In genomic region chr5:77645158-77645994, GRCh38 we compare ENCODE assay signal across 8 cellular contexts. TPM values are rescaled to one million over a fixed set of nuclear protein-coding genes. Genes with fewer than 3 reads are reported as not detected.
DNase-seq lines count a peak whose midpoint lies in the region; ATAC-seq and TF ChIP-seq lines count a peak whose summit lies in the region.

No MANE protein-coding gene starts in this region.

- TF ChIP-seq POLR2A in thyroid gland (IDR thresholded peaks at IDR 0.05) = no peak

- H3K4me3 ChIP-seq in BE2C (ENCODE audit: low read depth, low read length) (peak overlapping the region; percentile 53), OCI-LY1 (ENCODE audit: low read depth, low read length, poor library complexity, severe bottlenecking) (peak overlapping the region; percentile 42), astrocyte of the cerebellum (ENCODE audit: low read depth, low read length) (no peak overlapping the region), liver (ENCODE audit: low read depth in 1 of 3, low read length in 3 of 3) (peak overlapping the region in 1 of 3 donors; percentile 49), thyroid gland (replicated peaks in 1 of 3) (no peak overlapping the region)

- TF ChIP-seq CTCF in BE2C (IDR thresholded peaks at IDR 0.05; ENCODE audit: low read depth, low read length) (peak; percentile 29; the same call in 1 of the 2 replicates), OCI-LY1 (IDR thresholded peaks at IDR 0.05; ENCODE audit: low read length) (peak; percentile 24; the same call in 1 of the 2 replicates), astrocyte of the cerebellum (IDR thresholded peaks at IDR 0.05; ENCODE audit: low read depth, low read length, missing control alignments) (peak; percentile 21), liver (IDR thresholded peaks at IDR 0.05; ENCODE audit: low read depth, low read length, missing input control) (peak; percentile 55), thyroid gland (IDR thresholded peaks at IDR 0.05) (peak in 3 of 6 experiments; percentile 52 to 68 (median 53))

- ATAC-seq in GM18867 (IDR thresholded peaks at IDR 0.05; ENCODE audit: unreplicated experiment) = peak; percentile 80
- ATAC-seq in HG02763 (IDR thresholded peaks at IDR 0.05; ENCODE audit: unreplicated experiment) = no peak

- no peaks in the 10 kb centered on the region for H3K9me2 ChIP-seq in OCI-LY1 (ENCODE audit: low read depth, low read length)

- no peaks in the 10 kb centered on the region for H3F3A ChIP-seq in OCI-LY1 (ENCODE audit: insufficient read depth, low read length)

- H3K4me2 ChIP-seq in OCI-LY1 (ENCODE audit: low read length) = peak overlapping the region; percentile 66

- H3K36me3 ChIP-seq in BE2C (no peaks in the 10 kb centered on the region), OCI-LY1 (ENCODE audit: insufficient read depth, low read length) (no peaks in the 10 kb centered on the region), liver (ENCODE audit: control insufficient read depth in 4 of 4, insufficient read depth in 3 of 4, low read depth in 1 of 4, low read length in 3 of 4) (no peaks in the 10 kb centered on the region), thyroid gland (no peaks in the 10 kb centered on the region)

- in situ Hi-C loops in astrocyte of the cerebellum (cut with HindIII; ENCODE audit: low sequenced_read_pairs) = no loop called here

- H3K79me2 ChIP-seq in OCI-LY1 (ENCODE audit: insufficient read depth, low read length) = no peaks in the 10 kb centered on the region

- H3K4me1 ChIP-seq in BE2C (no peaks in the 10 kb centered on the region; the same call in 1 of the 2 replicates), OCI-LY1 (ENCODE audit: insufficient read depth, low read length, severe bottlenecking) (peaks cover 2% of the 10 kb centered on the region), liver (ENCODE audit: control insufficient read depth in 4 of 4, insufficient read depth in 4 of 4, low read length in 3 of 4) (peaks cover 4 to 19% (median 12%) of the 10 kb centered on the region in 4 donors), thyroid gland (peaks cover 0 to 17% of the 10 kb centered on the region in 2 donors)

- H3K9ac ChIP-seq in OCI-LY1 (ENCODE audit: low read length) = no peak overlapping the region
- H3K9ac ChIP-seq in liver (ENCODE audit: low read depth in 1 of 2, low read length in 2 of 2) = no peak overlapping the region

- TF ChIP-seq RAD21 in liver (IDR thresholded peaks at IDR 0.05) = peak in 1 of 2 donors; percentile 39

- intact Hi-C loops in thyroid gland (cut with DNase I) = no loop called here

- 2% methylated on average over 80 of the region's 80 CpGs for WGBS in liver
- WGBS in thyroid gland, 2 donors = 3% methylated on average over 43 to 48 of the region's 80 CpGs

- H3K27ac ChIP-seq in OCI-LY1 (ENCODE audit: low read depth, low read length, poor library complexity, severe bottlenecking) = no peak overlapping the region
- H3K27ac ChIP-seq in liver (ENCODE audit: low read depth in 1 of 2, low read length in 2 of 2) = no peak overlapping the region
- H3K27ac ChIP-seq in thyroid gland = no peak overlapping the region

- H3K9me3 ChIP-seq in BE2C (no peaks in the 10 kb centered on the region), OCI-LY1 (ENCODE audit: low read length) (no peaks in the 10 kb centered on the region), liver (ENCODE audit: control insufficient read depth in 4 of 4, low read length in 3 of 4) (peaks cover 0 to 3% (median 0%) of the 10 kb centered on the region in 4 donors), thyroid gland (no peaks in the 10 kb centered on the region)

- H3K27me3 ChIP-seq in BE2C = peaks cover 81% of the 10 kb centered on the region
- no peaks in the 10 kb centered on the region for H3K27me3 ChIP-seq in OCI-LY1 (ENCODE audit: insufficient read depth, low read length)
- peaks cover 5 to 39% (median 22%) of the 10 kb centered on the region in 4 donors for H3K27me3 ChIP-seq in liver (ENCODE audit: control insufficient read depth in 4 of 4, insufficient read depth in 4 of 4, low read length in 3 of 4)
- peaks cover 51% of the 10 kb centered on the region for H3K27me3 ChIP-seq in thyroid gland

- no peaks in the 10 kb centered on the region for H4K20me1 ChIP-seq in OCI-LY1 (ENCODE audit: insufficient read depth, low read length)

- H2AFZ ChIP-seq in OCI-LY1 (ENCODE audit: low read length) = no peak overlapping the region

- DNase-seq in BE2C (peak; percentile 74), astrocyte of the cerebellum (ENCODE audit: low read depth) (no peak), thyroid gland (peak; percentile 40 to 42), HCEC 1CT (no peak)

TF ChIP-seq in liver, 16 proteins besides CTCF, POLR2A, EP300 and RAD21:
- TF ChIP-seq FOXA1 (IDR thresholded peaks at IDR 0.05) (no peak), SP1 (IDR thresholded peaks at IDR 0.05) (no peak), HNF4G (IDR thresholded peaks at IDR 0.05) (no peak), FOXA2 (IDR thresholded peaks at IDR 0.05) (no peak), GABPA (IDR thresholded peaks at IDR 0.05 in 1 of 2, conservative IDR thresholded peaks at IDR 0.05 in 1 of 2) (no peak), YY1 (IDR thresholded peaks at IDR 0.05) (no peak)
- TF ChIP-seq, protein P1, sequence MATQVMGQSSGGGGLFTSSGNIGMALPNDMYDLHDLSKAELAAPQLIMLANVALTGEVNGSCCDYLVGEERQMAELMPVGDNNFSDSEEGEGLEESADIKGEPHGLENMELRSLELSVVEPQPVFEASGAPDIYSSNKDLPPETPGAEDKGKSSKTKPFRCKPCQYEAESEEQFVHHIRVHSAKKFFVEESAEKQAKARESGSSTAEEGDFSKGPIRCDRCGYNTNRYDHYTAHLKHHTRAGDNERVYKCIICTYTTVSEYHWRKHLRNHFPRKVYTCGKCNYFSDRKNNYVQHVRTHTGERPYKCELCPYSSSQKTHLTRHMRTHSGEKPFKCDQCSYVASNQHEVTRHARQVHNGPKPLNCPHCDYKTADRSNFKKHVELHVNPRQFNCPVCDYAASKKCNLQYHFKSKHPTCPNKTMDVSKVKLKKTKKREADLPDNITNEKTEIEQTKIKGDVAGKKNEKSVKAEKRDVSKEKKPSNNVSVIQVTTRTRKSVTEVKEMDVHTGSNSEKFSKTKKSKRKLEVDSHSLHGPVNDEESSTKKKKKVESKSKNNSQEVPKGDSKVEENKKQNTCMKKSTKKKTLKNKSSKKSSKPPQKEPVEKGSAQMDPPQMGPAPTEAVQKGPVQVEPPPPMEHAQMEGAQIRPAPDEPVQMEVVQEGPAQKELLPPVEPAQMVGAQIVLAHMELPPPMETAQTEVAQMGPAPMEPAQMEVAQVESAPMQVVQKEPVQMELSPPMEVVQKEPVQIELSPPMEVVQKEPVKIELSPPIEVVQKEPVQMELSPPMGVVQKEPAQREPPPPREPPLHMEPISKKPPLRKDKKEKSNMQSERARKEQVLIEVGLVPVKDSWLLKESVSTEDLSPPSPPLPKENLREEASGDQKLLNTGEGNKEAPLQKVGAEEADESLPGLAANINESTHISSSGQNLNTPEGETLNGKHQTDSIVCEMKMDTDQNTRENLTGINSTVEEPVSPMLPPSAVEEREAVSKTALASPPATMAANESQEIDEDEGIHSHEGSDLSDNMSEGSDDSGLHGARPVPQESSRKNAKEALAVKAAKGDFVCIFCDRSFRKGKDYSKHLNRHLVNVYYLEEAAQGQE (IDR thresholded peaks at IDR 0.05) = no peak

RNA-seq across cellular contexts. Expression of gene OTP, which starts 6.9 kb away (rescaled TPM):
- not detected for polyA plus RNA-seq in BE2C (2012; ENCODE audit: insufficient read depth, insufficient read length, low read depth)
- total RNA-seq in liver = not detected
- not detected for polyA plus RNA-seq in liver
- total RNA-seq in thyroid gland = not detected

Comparison
In these comparisons a context has a peak if more than half of its experiments do, and no peak if none do; other contexts are left out.
1. DNase-seq: peak in BE2C (single experiment) and thyroid gland (2 of 2); none in astrocyte of the cerebellum (single experiment) and HCEC 1CT (single experiment).
2. H3K4me3 ChIP-seq: peak in BE2C (single experiment) and OCI-LY1 (single experiment); none in astrocyte of the cerebellum (single experiment) and thyroid gland (0 of 3).